ENCODE assay signal across 8 cellular contexts in the genomic region with DNA sequence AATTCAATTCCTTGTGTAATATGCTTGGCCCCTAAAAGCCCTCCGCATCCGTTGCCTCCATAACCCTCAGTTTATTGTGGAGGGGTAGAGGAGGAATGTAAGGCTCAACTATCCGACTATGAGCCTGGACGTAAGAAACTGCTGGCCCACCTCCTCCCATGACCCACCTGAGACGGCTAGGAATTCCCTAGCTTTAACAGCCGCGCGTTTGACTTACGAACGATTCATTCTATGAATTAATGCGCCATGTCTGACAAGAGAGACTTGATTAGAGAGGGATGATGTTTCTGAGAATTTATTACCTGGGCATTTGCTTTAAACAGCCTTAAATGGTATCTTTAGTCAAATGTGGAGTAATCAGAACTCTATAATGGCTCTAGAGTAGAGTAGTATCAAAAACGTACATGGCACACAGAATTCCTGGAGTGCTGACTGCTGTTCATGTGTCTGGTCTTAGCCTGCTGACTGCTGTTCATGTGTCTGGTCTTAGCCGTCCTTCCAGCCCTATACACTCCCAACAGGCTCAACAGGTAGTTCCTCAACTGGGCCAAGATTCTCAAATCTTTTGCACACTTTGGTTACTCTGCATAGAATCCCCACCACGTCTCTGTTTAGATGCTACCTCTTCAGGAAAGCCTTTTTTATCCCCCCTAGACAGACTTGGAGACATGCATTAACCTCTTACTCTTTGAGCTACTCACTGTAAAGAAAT. TPM values are rescaled to one million over a fixed set of nuclear protein-coding genes. Genes with fewer than 3 reads are reported as not detected.
DNase-seq lines count a peak whose midpoint lies in the region; ATAC-seq and TF ChIP-seq lines count a peak whose summit lies in the region.

No MANE protein-coding gene starts in this region.

- H3K4me3 ChIP-seq in fibroblast of pulmonary artery (replicated peaks; ENCODE audit: low read depth, low read length) (peak overlapping the region; percentile 63), gastrocnemius medialis (peak overlapping the region; percentile 77 to 93 (median 81))

- POLR2A ChIA-PET in HEK293T (lab: Yijun Ruan, JAX) = interaction anchor here (1.7 kb wide), 1 partner anchor 49 kb away, joined by 5 read pairs; a partner anchor contains a TSS

- CTCF ChIA-PET in HEK293T (lab: Yijun Ruan, JAX) = interaction anchor here (0.6 to 1.4 kb wide), 2 partner anchors 12 to 145 kb away, joined by 3 to 5 read pairs; no protein-coding TSS in a partner anchor

- intact Hi-C loops in gastrocnemius medialis (cut with DNase I; ENCODE audit: low total_unique reads) = loop anchor here (1.0 to 10.0 kb wide), 3 partner anchors 49 to 1133 kb away; a partner anchor contains a TSS

- no peak for TF ChIP-seq POLR2A in gastrocnemius medialis (IDR thresholded peaks at IDR 0.05)

- H3K36me3 ChIP-seq in gastrocnemius medialis = no peaks in the 10 kb centered on the region

- H3K4me1 ChIP-seq in gastrocnemius medialis = peaks cover 18 to 21% of the 10 kb centered on the region in 2 donors

- no peaks in the 10 kb centered on the region for H3K27me3 ChIP-seq in gastrocnemius medialis

- peak overlapping the region; percentile 80 to 83 (median 82) for H3K27ac ChIP-seq in gastrocnemius medialis

- ATAC-seq in gastrocnemius medialis (peak in 1 of 2 donors; percentile 1), HG02970 (IDR thresholded peaks at IDR 0.05; ENCODE audit: low FRiP score, unreplicated experiment) (no peak)

- no peak for TF ChIP-seq CTCF in fibroblast of pulmonary artery (IDR thresholded peaks at IDR 0.05; ENCODE audit: low read length, missing control alignments)
- TF ChIP-seq CTCF in gastrocnemius medialis (IDR thresholded peaks at IDR 0.05 in 4 of 5, conservative IDR thresholded peaks at IDR 0.05 in 1 of 5) = no peak

- peak in 2 of 3 experiments; percentile 59 to 75 for DNase-seq in NCI-H1417 (lab: John Stamatoyannopoulos, UW)
- DNase-seq in NCI-H1417 treated with DMSO at 0.1 percent for 48 hours (lab: John Stamatoyannopoulos, UW) = no peak
- peak; percentile 18 for DNase-seq in SK-N-DZ (ENCODE audit: low spot score)
- DNase-seq in fibroblast of pulmonary artery (ENCODE audit: low read depth) = no peak
- no peak for DNase-seq in gastrocnemius medialis
- no peak for DNase-seq in HEK293T (ENCODE audit: extremely low spot score)
- no peak for DNase-seq in SKM-1 (lab: John Stamatoyannopoulos, UW; ENCODE audit: unreplicated experiment)

- in situ Hi-C loops in gastrocnemius medialis (cut with MboI; ENCODE audit: low sequenced_read_pairs in 4 of 4) = no loop called here

- no peaks in the 10 kb centered on the region for H3K9me3 ChIP-seq in gastrocnemius medialis

TF ChIP-seq in HEK293T, 16 proteins besides CTCF, POLR2A, EP300 and RAD21:
- TF ChIP-seq NFRKB (IDR thresholded peaks at IDR 0.05) (no peak), SP1 (IDR thresholded peaks at IDR 0.05) (no peak), HDGF (IDR thresholded peaks at IDR 0.05; ENCODE audit: borderline replicate concordance) (no peak), BHLHE40 (IDR thresholded peaks at IDR 0.05; ENCODE audit: borderline replicate concordance) (no peak), ELF4 (IDR thresholded peaks at IDR 0.05) (no peak), ARNT (IDR thresholded peaks at IDR 0.05) (no peak), FOXA1 (IDR thresholded peaks at IDR 0.05) (no peak), L3MBTL2 (conservative IDR thresholded peaks at IDR 0.05) (no peak), TARDBP (IDR thresholded peaks at IDR 0.05) (no peak), ZNF384 (IDR thresholded peaks at IDR 0.05) (no peak), CTBP1 (IDR thresholded peaks at IDR 0.05; ENCODE audit: borderline replicate concordance) (no peak), FOXM1 (IDR thresholded peaks at IDR 0.05; ENCODE audit: borderline replicate concordance) (no peak), FOXK2 (IDR thresholded peaks at IDR 0.05) (no peak), SUZ12 (IDR thresholded peaks at IDR 0.05) (no peak), LEF1 (IDR thresholded peaks at IDR 0.05; ENCODE audit: borderline replicate concordance) (no peak)
- TF ChIP-seq, protein P1, sequence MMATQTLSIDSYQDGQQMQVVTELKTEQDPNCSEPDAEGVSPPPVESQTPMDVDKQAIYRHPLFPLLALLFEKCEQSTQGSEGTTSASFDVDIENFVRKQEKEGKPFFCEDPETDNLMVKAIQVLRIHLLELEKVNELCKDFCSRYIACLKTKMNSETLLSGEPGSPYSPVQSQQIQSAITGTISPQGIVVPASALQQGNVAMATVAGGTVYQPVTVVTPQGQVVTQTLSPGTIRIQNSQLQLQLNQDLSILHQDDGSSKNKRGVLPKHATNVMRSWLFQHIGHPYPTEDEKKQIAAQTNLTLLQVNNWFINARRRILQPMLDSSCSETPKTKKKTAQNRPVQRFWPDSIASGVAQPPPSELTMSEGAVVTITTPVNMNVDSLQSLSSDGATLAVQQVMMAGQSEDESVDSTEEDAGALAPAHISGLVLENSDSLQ (IDR thresholded peaks at IDR 0.05) = no peak

RNA-seq across cellular contexts. Expression of a gene that starts 0.9 kb away (rescaled TPM):
- 15.2 and 17.7 TPM in 2 replicates for polyA plus RNA-seq in SK-N-DZ (2014; cell fraction: cytosol; rRNA removed)
- 5.2 and 7.5 TPM in 2 replicates for polyA plus RNA-seq in SK-N-DZ (2014; cell fraction: nucleus; rRNA removed)
- 10 to 100 TPM; 12.2 to 31.4 (median 14.8) TPM for total RNA-seq in gastrocnemius medialis

RNA-seq across cellular contexts. Expression of a gene that starts 49.3 kb away (rescaled TPM):
- polyA plus RNA-seq in SK-N-DZ (2014; cell fraction: cytosol; rRNA removed) = 46.9 and 67.5 TPM in 2 replicates
- 24.3 and 46.2 TPM in 2 replicates for polyA plus RNA-seq in SK-N-DZ (2014; cell fraction: nucleus; rRNA removed)
- 10 to 100 TPM; 41.4 to 73.1 (median 68.1) TPM for total RNA-seq in gastrocnemius medialis

Comparison
In these comparisons a context has a peak if more than half of its experiments do, and no peak if none do; other contexts are left out.
1. DNase-seq: peak in NCI-H1417 (2 of 3) and SK-N-DZ (single experiment); none in NCI-H1417 treated with DMSO at 0.1 percent for 48 hours (single experiment), fibroblast of pulmonary artery (single experiment), gastrocnemius medialis (0 of 2), HEK293T (single experiment) and SKM-1 (single experiment).